1 cellular context compared by ENCODE assay signal in genomic region chr19:12722566-12723382, GRCh38.
A peak's percentile ranks its signal among the peaks of the same experiment; 100 is the strongest.
TF ChIP-seq lines count a peak whose summit lies in the region.

No MANE protein-coding gene starts in this region.

TF ChIP-seq in HepG2, 621 proteins besides CTCF, POLR2A, EP300 and RAD21 (continued from another document and continues in another):
- TF ChIP-seq PBX3 (CRISPR knock-in tag; IDR thresholded peaks at IDR 0.05; ENCODE audit: borderline replicate concordance) (no peak), TERF1 (CRISPR knock-in tag; IDR thresholded peaks at IDR 0.05) (no peak), ZBTB26 (CRISPR knock-in tag; IDR thresholded peaks at IDR 0.05; ENCODE audit: borderline replicate concordance) (0 out of 2 replicates have a peak, but pooled peaks have one; percentile 47), REXO4 (CRISPR knock-in tag; IDR thresholded peaks at IDR 0.05; ENCODE audit: borderline replicate concordance) (no peak), PRDM15 (CRISPR knock-in tag; IDR thresholded peaks at IDR 0.05) (peak; percentile 16; the same call in 1 of the 2 replicates), FOXP1 (IDR thresholded peaks at IDR 0.05) (no peak), FOXP1 (CRISPR knock-in tag; IDR thresholded peaks at IDR 0.05) (no peak), ARID2 (CRISPR knock-in tag; IDR thresholded peaks at IDR 0.05; ENCODE audit: borderline replicate concordance) (no peak), ZNF781 (CRISPR knock-in tag; IDR thresholded peaks at IDR 0.05; ENCODE audit: borderline replicate concordance, not compliant biosample characterization) (peak; percentile 36), ZNF609 (CRISPR knock-in tag; IDR thresholded peaks at IDR 0.05; ENCODE audit: borderline replicate concordance) (peak; percentile 14; the same call in 1 of the 2 replicates), ZFP37 (CRISPR knock-in tag; IDR thresholded peaks at IDR 0.05; ENCODE audit: borderline replicate concordance) (0 out of 2 replicates have a peak, but pooled peaks have one; percentile 43), ZNF292 (CRISPR knock-in tag; IDR thresholded peaks at IDR 0.05; ENCODE audit: borderline replicate concordance, low read depth) (no peak), FIP1L1 (IDR thresholded peaks at IDR 0.05; ENCODE audit: borderline replicate concordance, insufficient read depth, low read depth, low read length) (no peak), HOMEZ (CRISPR knock-in tag; IDR thresholded peaks at IDR 0.05; ENCODE audit: low read depth) (no peak), ZNF496 (CRISPR knock-in tag; IDR thresholded peaks at IDR 0.05; ENCODE audit: insufficient replicate concordance) (no peak), ZHX1 (CRISPR knock-in tag; IDR thresholded peaks at IDR 0.05; ENCODE audit: low read depth) (no peak), ZBTB49 (CRISPR knock-in tag; IDR thresholded peaks at IDR 0.05; ENCODE audit: borderline replicate concordance) (no peak), ZNF17 (CRISPR knock-in tag; IDR thresholded peaks at IDR 0.05) (no peak)
